8 cellular contexts compared by ENCODE assay signal in genomic region chrX:3962511-3963350, GRCh38.
DNase-seq lines count a peak whose midpoint lies in the region; ATAC-seq, FAIRE-seq and TF ChIP-seq lines count a peak whose summit lies in the region.

No MANE protein-coding gene starts in this region.

- H3K4me1 ChIP-seq in kidney (ENCODE audit: control insufficient read depth in 1 of 2, insufficient read depth in 1 of 2, low read depth in 1 of 2, low read length in 2 of 2): no peaks in the 10 kb centered on the region

- peak; percentile 79 for TF ChIP-seq RAD21 in neural cell (conservative IDR thresholded peaks at IDR 0.05)

- CTCF ChIA-PET in BJ (lab: Yijun Ruan, JAX): interaction anchor here (0.6 to 1.2 kb wide), 5 partner anchors 10 to 364 kb away, joined by 3 to 4 read pairs (median 3); no protein-coding TSS in a partner anchor

- POLR2A ChIA-PET in BJ (lab: Charles Lee): no interaction called here

- H2AFZ ChIP-seq in neural cell (ENCODE audit: low read depth, low read length): no peak overlapping the region

- H3K9me2 ChIP-seq in neural cell (ENCODE audit: insufficient read depth, low read length): no peaks in the 10 kb centered on the region

- H3K79me2 ChIP-seq in neural cell (replicated peaks; ENCODE audit: insufficient read depth, low read length): no peaks in the 10 kb centered on the region

- H3F3A ChIP-seq in neural cell (ENCODE audit: insufficient read depth, low read length, poor library complexity, severe bottlenecking): no peaks in the 10 kb centered on the region

- TF ChIP-seq EP300 in neural cell (conservative IDR thresholded peaks at IDR 0.05; ENCODE audit: poor library complexity, severe bottlenecking): no peak

- H3K36me3 ChIP-seq in BJ (ENCODE audit: control insufficient read depth, insufficient read depth, low read length) (no peaks in the 10 kb centered on the region), neural cell (ENCODE audit: insufficient read depth, low read length) (no peaks in the 10 kb centered on the region), kidney (ENCODE audit: control insufficient read depth in 1 of 2, insufficient read depth in 2 of 2, low read length in 2 of 2) (no peaks in the 10 kb centered on the region)

- no peaks in the 10 kb centered on the region for H3K27me3 ChIP-seq in BJ (ENCODE audit: control insufficient read depth, insufficient read depth, low read length)
- peaks cover 0 to 23% (median 0%) of the 10 kb centered on the region in 45 donors for H3K27me3 ChIP-seq in dorsolateral prefrontal cortex
- no peaks in the 10 kb centered on the region for H3K27me3 ChIP-seq in neural cell (ENCODE audit: insufficient read depth, low read depth, low read length)

- DNase-seq in BJ (ENCODE audit: low read depth): no peak
- peak; percentile 27 for DNase-seq in NCI-H2171 treated with DMSO at 0.1 percent for 48 hours (lab: John Stamatoyannopoulos, UW)
- no peak for DNase-seq in dorsolateral prefrontal cortex
- DNase-seq in stimulated activated naive CD4-positive, alpha-beta T cell treated with Interleukin-2 at 50 U/mL for 16 hours (lab: John Stamatoyannopoulos, UW): no peak
- no peak for DNase-seq in kidney

- no peak for FAIRE-seq in kidney (lab: Jason Lieb, UNC)

- H3K4me3 ChIP-seq in BJ (ENCODE audit: low read depth, low read length) (no peak overlapping the region), dorsolateral prefrontal cortex (peak overlapping the region in 26 of 59 donors; percentile 1 to 40 (median 17)), neural cell (ENCODE audit: low read length) (peak overlapping the region; percentile 43), kidney (ENCODE audit: low read length in 2 of 2) (peak overlapping the region in 1 of 2 donors; percentile 25)

- TF ChIP-seq CTCF in BJ (IDR thresholded peaks at IDR 0.05; ENCODE audit: insufficient read depth, low read depth, low read length): peak; percentile 58
- TF ChIP-seq CTCF in dorsolateral prefrontal cortex (IDR thresholded peaks at IDR 0.05 in 54 of 56, conservative IDR thresholded peaks at IDR 0.05 in 2 of 56; ENCODE audit: low read depth in 1 of 56, partially characterized antibody in 56 of 56): peak; percentile 29 to 82 (median 62)
- peak; percentile 77 for TF ChIP-seq CTCF in neural cell (IDR thresholded peaks at IDR 0.05; ENCODE audit: poor library complexity, severe bottlenecking)
- TF ChIP-seq CTCF in kidney (IDR thresholded peaks at IDR 0.05; ENCODE audit: borderline replicate concordance, extremely low read depth, insufficient read depth): no peak

- ATAC-seq in GM18502 (IDR thresholded peaks at IDR 0.05; ENCODE audit: poor library complexity, unreplicated experiment) (peak; percentile 63), HG02970 (IDR thresholded peaks at IDR 0.05; ENCODE audit: low FRiP score, unreplicated experiment) (no peak)

- intact Hi-C loops in dorsolateral prefrontal cortex (cut with DNase I): no loop called here
- intact Hi-C loops in kidney (cut with DNase I): no loop called here

- H3K9me3 ChIP-seq in neural cell (ENCODE audit: low read length) (no peaks in the 10 kb centered on the region), kidney (ENCODE audit: control insufficient read depth in 1 of 2, low read length in 2 of 2) (no peaks in the 10 kb centered on the region)

- H3K27ac ChIP-seq in dorsolateral prefrontal cortex (no peak overlapping the region), neural cell (ENCODE audit: low read length) (no peak overlapping the region), kidney (ENCODE audit: low read depth in 2 of 2, low read length in 2 of 2) (no peak overlapping the region)

- H3K9ac ChIP-seq in neural cell (ENCODE audit: low read length) (no peak overlapping the region), kidney (ENCODE audit: low read length in 2 of 2) (no peak overlapping the region)

- H4K20me1 ChIP-seq in neural cell (ENCODE audit: insufficient read depth): no peaks in the 10 kb centered on the region

- no peak overlapping the region for H3K4me2 ChIP-seq in neural cell (ENCODE audit: low read length)

TF ChIP-seq in neural cell, 6 proteins besides CTCF, POLR2A, EP300 and RAD21:
- TF ChIP-seq TAF1 (IDR thresholded peaks at IDR 0.05; ENCODE audit: low read depth) (no peak), SMC3 (conservative IDR thresholded peaks at IDR 0.05; ENCODE audit: poor library complexity) (peak; percentile 67), REST (IDR thresholded peaks at IDR 0.05; ENCODE audit: borderline replicate concordance) (no peak), EZH2 (IDR thresholded peaks at IDR 0.05; ENCODE audit: borderline replicate concordance, insufficient read depth, low read length, poor library complexity, severe bottlenecking) (no peak), MXI1 (conservative IDR thresholded peaks at IDR 0.05; ENCODE audit: poor library complexity, severe bottlenecking) (no peak), POLR2AphosphoS5 (IDR thresholded peaks at IDR 0.05) (no peak)
